ENCODE assay signal across 8 cellular contexts in the genomic region with DNA sequence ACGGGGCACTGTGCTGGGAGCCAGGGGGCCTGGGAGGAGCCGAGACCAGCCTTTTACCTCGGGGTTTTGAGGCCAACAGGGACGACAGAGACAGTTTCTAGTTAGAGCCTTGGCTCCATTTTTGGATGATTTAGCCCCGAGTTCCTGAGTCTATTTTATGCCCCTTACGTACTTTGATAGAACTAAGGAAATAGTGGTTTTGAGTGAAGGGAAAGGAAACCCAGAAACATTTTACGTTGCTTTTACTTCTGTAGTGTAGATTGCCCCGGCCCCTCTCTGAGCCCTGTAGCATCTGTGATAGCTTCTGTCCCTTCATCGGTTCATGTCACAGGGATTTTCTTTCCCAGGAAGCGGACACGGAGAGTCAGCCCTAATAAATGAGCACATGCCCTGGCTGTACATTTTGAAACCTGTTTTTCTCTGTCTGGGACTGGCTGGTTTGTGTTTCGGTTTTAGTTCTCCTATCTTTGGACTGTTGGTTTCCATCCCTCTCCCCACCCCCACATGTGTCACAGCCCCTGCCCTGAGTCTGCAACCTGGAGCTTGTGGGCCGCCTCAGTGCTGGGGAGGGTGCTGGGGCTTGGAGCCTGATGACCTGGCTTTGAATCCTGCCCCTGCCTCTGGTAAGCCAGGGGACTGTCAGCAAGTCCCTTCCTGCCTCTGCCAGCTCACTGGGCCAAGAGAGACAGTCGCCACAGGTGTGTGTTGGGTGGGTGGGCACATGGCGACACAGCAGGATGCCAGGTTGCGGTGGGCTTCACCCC.
A peak's percentile ranks its signal among the peaks of the same experiment; 100 is the strongest.
DNase-seq lines count a peak whose midpoint lies in the region; ATAC-seq lines count a peak whose summit lies in the region.

No MANE protein-coding gene starts in this region.

- H3K36me3 Mint-ChIP-seq in effector memory CD8-positive, alpha-beta T cell (ENCODE audit: insufficient read depth), result peaks cover 43% of the 10 kb centered on the region

- no peaks in the 10 kb centered on the region for H3K27me3 Mint-ChIP-seq in effector memory CD8-positive, alpha-beta T cell

- H3K4me1 Mint-ChIP-seq in effector memory CD8-positive, alpha-beta T cell (ENCODE audit: low read depth in 2 of 2), result peaks cover 46 to 51% of the 10 kb centered on the region in 2 donors

- no peaks in the 10 kb centered on the region for H3K9me3 Mint-ChIP-seq in effector memory CD8-positive, alpha-beta T cell

- H3K4me3 Mint-ChIP-seq in effector memory CD8-positive, alpha-beta T cell, result peak overlapping the region; percentile 85 to 92

- ATAC-seq in GM19023 (IDR thresholded peaks at IDR 0.05; ENCODE audit: unreplicated experiment) (peak; percentile 47), HG03103 (IDR thresholded peaks at IDR 0.05; ENCODE audit: low read depth, unreplicated experiment) (peak; percentile 47)
- ATAC-seq in effector memory CD8-positive, alpha-beta T cell (replicated peaks), result peak; percentile 71

- peak overlapping the region; percentile 100 for H3K27ac Mint-ChIP-seq in effector memory CD8-positive, alpha-beta T cell

- peak; percentile 71 for DNase-seq in activated CD4-positive, CD25-positive, alpha-beta regulatory T cell treated with anti-CD3 and anti-CD28 coated beads, Interleukin-2, amount 50 U/mL, for 72 hours
- DNase-seq in effector memory CD8-positive, alpha-beta T cell, result peak; percentile 42 to 62 (median 49)
- peak; percentile 61 to 80 for DNase-seq in stimulated activated CD4-positive, alpha-beta T cell treated with anti-CD3 and anti-CD28 coated beads, Interleukin-4, amount 100 ng/mL, for 48 hours (ENCODE audit: low read depth in 2 of 2)
- DNase-seq in NCI-H1930 (lab: John Stamatoyannopoulos, UW), result no peak
- DNase-seq in retina, result no peak
- no peak for DNase-seq in AG08395 (ENCODE audit: low spot score)

Comparison
In these comparisons a context has a peak if more than half of its experiments do, and no peak if none do; other contexts are left out.
1. DNase-seq: peak in activated CD4-positive, CD25-positive, alpha-beta regulatory T cell treated with anti-CD3 and anti-CD28 coated beads, Interleukin-2, amount 50 U/mL, for 72 hours (single experiment), effector memory CD8-positive, alpha-beta T cell (3 of 3) and stimulated activated CD4-positive, alpha-beta T cell treated with anti-CD3 and anti-CD28 coated beads, Interleukin-4, amount 100 ng/mL, for 48 hours (2 of 2); none in NCI-H1930 (0 of 2), retina (single experiment) and AG08395 (single experiment).
2. Peak in every context shown above with its lines, with median percentiles within 50 percentile points of each other: ATAC-seq.